Comparison of ENCODE assay signal across 15 cellular contexts in genomic region chr20:50077818-50078601, GRCh38.
"Had no signal": no experiment of that assay in that cellular context is flagged by ENCODE, and none has a peak within 500 bp of the region (broad histone marks: within the 10 kb centered on the region; RNA-seq: fewer than 3 reads in every experiment).

No MANE protein-coding gene starts in this region.

- ATAC-seq: stimulated activated memory B cell treated with anti-CD40 and anti-IgM and Interleukin-4, amounts not matched to agents 10 μg/mL and 1 μg/mL and 100 μg/mL, for 72 hours had no signal

- DNase-seq: activated CD4-positive, alpha-beta memory T cell treated with anti-CD3 and anti-CD28 coated beads, Interleukin-2, amount 10 ng/mL, durations not matched to agents 7 days and 5 days; activated CD4-positive, alpha-beta T cell treated with anti-CD3 and anti-CD28 coated beads for 1 hour; anterior cingulate cortex; hypothalamus; SIG-M5; stimulated activated CD4-positive, alpha-beta T cell treated with anti-CD3 and anti-CD28 coated beads, Interleukin-1b, Interleukin-23, amount 100 ng/mL, for 48 hours; T-helper 9 cell had no signal

- H3K9me3 Mint-ChIP-seq: activated CD4-positive, alpha-beta memory T cell treated with anti-CD3 and anti-CD28 coated beads, Interleukin-2, amount 10 ng/mL, durations not matched to agents 7 days and 5 days; activated naive CD4-positive, alpha-beta T cell treated with anti-CD3 and anti-CD28 coated beads, Interleukin-2, amount 50 U/mL, for 24 hours; nephron; stimulated activated memory B cell treated with anti-CD40 and anti-IgM and Interleukin-4, amounts not matched to agents 10 μg/mL and 1 μg/mL and 100 μg/mL, for 72 hours had no signal

- H3K4me3 ChIP-seq: breast epithelium, dorsolateral prefrontal cortex, esophagus muscularis mucosa, mucosa of descending colon, pancreas had no signal

- H3K4me3 Mint-ChIP-seq: activated CD4-positive, alpha-beta memory T cell treated with anti-CD3 and anti-CD28 coated beads, Interleukin-2, amount 10 ng/mL, durations not matched to agents 7 days and 5 days; activated naive CD4-positive, alpha-beta T cell treated with anti-CD3 and anti-CD28 coated beads, Interleukin-2, amount 50 U/mL, for 24 hours; nephron; stimulated activated memory B cell treated with anti-CD40 and anti-IgM and Interleukin-4, amounts not matched to agents 10 μg/mL and 1 μg/mL and 100 μg/mL, for 72 hours had no signal

- H3K27ac ChIP-seq: breast epithelium, dorsolateral prefrontal cortex, esophagus muscularis mucosa, pancreas had no signal

- H3K4me1 ChIP-seq: breast epithelium, pancreas had no signal

- H3K27ac Mint-ChIP-seq: activated CD4-positive, alpha-beta memory T cell treated with anti-CD3 and anti-CD28 coated beads, Interleukin-2, amount 10 ng/mL, durations not matched to agents 7 days and 5 days; activated naive CD4-positive, alpha-beta T cell treated with anti-CD3 and anti-CD28 coated beads, Interleukin-2, amount 50 U/mL, for 24 hours; nephron; stimulated activated memory B cell treated with anti-CD40 and anti-IgM and Interleukin-4, amounts not matched to agents 10 μg/mL and 1 μg/mL and 100 μg/mL, for 72 hours had no signal

- H3K27me3 Mint-ChIP-seq: activated CD4-positive, alpha-beta memory T cell treated with anti-CD3 and anti-CD28 coated beads, Interleukin-2, amount 10 ng/mL, durations not matched to agents 7 days and 5 days; activated naive CD4-positive, alpha-beta T cell treated with anti-CD3 and anti-CD28 coated beads, Interleukin-2, amount 50 U/mL, for 24 hours; stimulated activated memory B cell treated with anti-CD40 and anti-IgM and Interleukin-4, amounts not matched to agents 10 μg/mL and 1 μg/mL and 100 μg/mL, for 72 hours had no signal

- FAIRE-seq: pancreas had no signal

- H3K27me3 ChIP-seq: breast epithelium, dorsolateral prefrontal cortex, esophagus muscularis mucosa, pancreas had no signal

- H3K4me1 Mint-ChIP-seq: activated naive CD4-positive, alpha-beta T cell treated with anti-CD3 and anti-CD28 coated beads, Interleukin-2, amount 50 U/mL, for 24 hours; stimulated activated memory B cell treated with anti-CD40 and anti-IgM and Interleukin-4, amounts not matched to agents 10 μg/mL and 1 μg/mL and 100 μg/mL, for 72 hours had no signal

- H3K9me3 ChIP-seq: breast epithelium, esophagus muscularis mucosa, mucosa of descending colon, pancreas had no signal

- H3K36me3 ChIP-seq: breast epithelium, pancreas had no signal
